In genomic region chr5:56669534-56670483, GRCh38 we compare ENCODE assay signal across 8 cellular contexts.
DNase-seq lines count a peak whose midpoint lies in the region; ATAC-seq, FAIRE-seq and TF ChIP-seq lines count a peak whose summit lies in the region.

No MANE protein-coding gene starts in this region.

- H3K4me3 Mint-ChIP-seq in CD8-positive, alpha-beta memory T cell = peak overlapping the region in 5 of 7 donors; percentile 20 to 71 (median 67)
- peak overlapping the region; percentile 67 for H3K4me3 Mint-ChIP-seq in memory B cell

- no peak for FAIRE-seq in bronchial epithelial cell (lab: Jason Lieb, UNC)

- no peaks in the 10 kb centered on the region for H3K27me3 ChIP-seq in CD8-positive, alpha-beta memory T cell (ENCODE audit: insufficient read depth, low read length, poor library complexity, severe bottlenecking)
- H3K27me3 ChIP-seq in PC-3 (ENCODE audit: low read length) (no peaks in the 10 kb centered on the region), bronchial epithelial cell (ENCODE audit: control insufficient read depth, insufficient read depth, low read length) (no peaks in the 10 kb centered on the region), thyroid gland (no peaks in the 10 kb centered on the region)

- peaks cover 0 to 11% (median 2%) of the 10 kb centered on the region in 3 donors for H3K36me3 Mint-ChIP-seq in CD8-positive, alpha-beta memory T cell
- peaks cover 16% of the 10 kb centered on the region for H3K36me3 Mint-ChIP-seq in memory B cell

- no TSS peak for BruUV-seq in PC-3 (replicated peaks; lab: Mats Ljungman, UMichigan)

- H3K4me1 ChIP-seq in CD8-positive, alpha-beta memory T cell (ENCODE audit: insufficient read depth, low read length) = peaks cover 34% of the 10 kb centered on the region
- peaks cover 39% of the 10 kb centered on the region for H3K4me1 ChIP-seq in PC-3 (ENCODE audit: insufficient read depth, low read length)
- peaks cover 12 to 25% of the 10 kb centered on the region in 2 donors for H3K4me1 ChIP-seq in thyroid gland

- CTCF ChIA-PET in CD8-positive, alpha-beta memory T cell (lab: Charles Lee) = interaction anchor here (0.9 to 1.1 kb wide), 2 partner anchors 27 to 399 kb away, joined by 3 read pairs; no protein-coding TSS in a partner anchor
- CTCF ChIA-PET in PC-3 (lab: Charles Lee) = interaction anchor here (0.6 kb wide), 1 partner anchor 733 kb away, joined by 16 read pairs; no protein-coding TSS in a partner anchor

- H3K4me3 ChIP-seq in CD8-positive, alpha-beta memory T cell (ENCODE audit: low read length) = no peak overlapping the region
- H3K4me3 ChIP-seq in PC-3 (ENCODE audit: low read length) (peak overlapping the region; percentile 29; the same call in 1 of the 2 replicates), bronchial epithelial cell (ENCODE audit: low read depth, low read length) (no peak overlapping the region), thyroid gland (replicated peaks in 1 of 3) (no peak overlapping the region)

- TF ChIP-seq POLR2A in thyroid gland (IDR thresholded peaks at IDR 0.05) = no peak

- H3K79me2 ChIP-seq in PC-3 (ENCODE audit: low read length) = no peaks in the 10 kb centered on the region

- no peaks in the 10 kb centered on the region for H3F3A ChIP-seq in PC-3 (ENCODE audit: low read length, unreplicated experiment)

- POLR2A ChIA-PET in CD8-positive, alpha-beta memory T cell (lab: Charles Lee) = interaction anchor here (0.6 to 0.7 kb wide), 3 partner anchors 10 to 95 kb away, joined by 3 to 7 read pairs (median 3); no protein-coding TSS in a partner anchor
- POLR2A ChIA-PET in PC-3 (lab: Charles Lee; ENCODE audit: unreplicated experiment) = interaction anchor here (0.6 kb wide), 1 partner anchor 423 kb away, joined by 3 read pairs; no protein-coding TSS in a partner anchor

- TF ChIP-seq CTCF in PC-3 (conservative IDR thresholded peaks at IDR 0.05; ENCODE audit: low read depth, low read length) = no peak
- TF ChIP-seq CTCF in bronchial epithelial cell (IDR thresholded peaks at IDR 0.05; ENCODE audit: insufficient read depth, low read length, severe bottlenecking) = no peak
- TF ChIP-seq CTCF in thyroid gland (IDR thresholded peaks at IDR 0.05) = no peak

- H2AFZ ChIP-seq in PC-3 (ENCODE audit: low read length) = peak overlapping the region; percentile 34; the same call in 1 of the 2 replicates

- ATAC-seq in GM19395 (IDR thresholded peaks at IDR 0.05; ENCODE audit: unreplicated experiment) = peak; percentile 100
- ATAC-seq in HG03439 (IDR thresholded peaks at IDR 0.05; ENCODE audit: unreplicated experiment) = peak; percentile 97
- no peak; the same call in 1 of the 2 replicates for ATAC-seq in PC-3
- ATAC-seq in memory B cell (ENCODE audit: low read depth) = peak; percentile 83

- H3K9me3 ChIP-seq in CD8-positive, alpha-beta memory T cell (ENCODE audit: low read length) = no peaks in the 10 kb centered on the region
- H3K9me3 ChIP-seq in PC-3 (ENCODE audit: low read length) (no peaks in the 10 kb centered on the region), thyroid gland (no peaks in the 10 kb centered on the region)

- H3K9me3 Mint-ChIP-seq in CD8-positive, alpha-beta memory T cell = peaks cover 0 to 1% (median 0%) of the 10 kb centered on the region in 5 donors
- H3K9me3 Mint-ChIP-seq in memory B cell = peaks cover 13% of the 10 kb centered on the region

- no peaks in the 10 kb centered on the region for H3K9me2 ChIP-seq in PC-3 (replicated peaks; ENCODE audit: low read length)

- peak overlapping the region; percentile 78 for H3K9ac ChIP-seq in PC-3 (ENCODE audit: low read length)

- DNase-seq in CD8-positive, alpha-beta memory T cell = peak in 1 of 5 donors; percentile 44
- peak; percentile 53 for DNase-seq in PC-3
- DNase-seq in bronchial epithelial cell (ENCODE audit: low read depth) = peak; percentile 24
- DNase-seq in memory B cell (ENCODE audit: low spot score in 2 of 2) = peak; percentile 63 to 83
- DNase-seq in thyroid gland = peak; percentile 28 to 48
- no peak for DNase-seq in NCI-H524 treated with DMSO at 0.1 percent for 48 hours (lab: John Stamatoyannopoulos, UW)

- H3K27me3 Mint-ChIP-seq in CD8-positive, alpha-beta memory T cell = peaks cover 3 to 20% of the 10 kb centered on the region in 2 donors
- H3K27me3 Mint-ChIP-seq in memory B cell = no peaks in the 10 kb centered on the region

- H3K4me1 Mint-ChIP-seq in CD8-positive, alpha-beta memory T cell = peaks cover 10 to 35% (median 22%) of the 10 kb centered on the region in 3 donors
- H3K4me1 Mint-ChIP-seq in memory B cell = peaks cover 50% of the 10 kb centered on the region

- H3K27ac Mint-ChIP-seq in CD8-positive, alpha-beta memory T cell = peak overlapping the region; percentile 39 to 93 (median 80)
- H3K27ac Mint-ChIP-seq in memory B cell = peak overlapping the region; percentile 99

- no peak overlapping the region for H3K27ac ChIP-seq in CD8-positive, alpha-beta memory T cell (ENCODE audit: low read depth, low read length)
- H3K27ac ChIP-seq in PC-3 (ENCODE audit: low read length) (peak overlapping the region; percentile 91), thyroid gland (peak overlapping the region in 1 of 3 donors; percentile 6)

- intact Hi-C loops in PC-3 (cut with micrococcal nuclease) = no loop called here
- intact Hi-C loops in thyroid gland (cut with DNase I) = no loop called here

- H3K36me3 ChIP-seq in CD8-positive, alpha-beta memory T cell (ENCODE audit: insufficient read depth, low read length) = no peaks in the 10 kb centered on the region
- H3K36me3 ChIP-seq in PC-3 (ENCODE audit: low read depth, low read length) (no peaks in the 10 kb centered on the region), bronchial epithelial cell (ENCODE audit: control insufficient read depth, insufficient read depth, low read length) (no peaks in the 10 kb centered on the region), thyroid gland (no peaks in the 10 kb centered on the region)

- H4K20me1 ChIP-seq in PC-3 (ENCODE audit: low read length) = no peaks in the 10 kb centered on the region

- H3K4me2 ChIP-seq in PC-3 (ENCODE audit: low read length) = peak overlapping the region; percentile 67

- WGBS in thyroid gland, 2 donors = 57 to 66% methylated on average over 9 to 10 of the region's 10 CpGs
